1 cellular context compared by ENCODE assay signal in the genomic region with DNA sequence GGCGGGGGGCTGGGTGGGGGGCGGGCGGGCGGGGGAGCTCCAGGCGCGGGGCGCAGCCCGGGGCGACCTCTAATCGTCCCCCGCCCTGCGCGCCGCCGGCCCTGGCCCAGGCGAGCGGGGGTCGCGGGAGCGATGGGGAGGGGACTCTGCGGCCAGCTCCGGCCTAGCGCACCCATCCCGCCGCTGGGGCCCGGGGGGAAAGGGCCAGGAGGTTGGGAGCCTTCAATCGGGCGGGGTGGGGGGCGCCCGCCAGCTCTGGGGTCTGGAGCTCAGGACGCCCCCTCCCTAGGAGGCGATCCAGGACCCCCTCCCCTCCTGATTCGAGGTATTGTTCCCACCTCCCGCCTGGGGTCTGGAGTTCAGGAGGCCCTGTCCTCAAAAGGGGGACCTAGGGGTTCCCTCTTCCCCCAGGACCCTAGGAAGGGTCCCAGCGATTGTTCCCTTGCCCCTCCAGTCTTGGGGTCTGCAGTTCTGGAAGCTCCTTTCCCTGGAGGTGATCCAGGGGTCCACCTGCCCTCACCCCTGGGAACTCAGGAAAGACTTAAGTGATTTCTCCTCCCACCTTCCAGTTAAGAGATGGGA.
TF ChIP-seq lines count a peak whose summit lies in the region.

No MANE protein-coding gene starts in this region.

TF ChIP-seq in GM23338, 12 proteins besides CTCF, POLR2A, EP300 and RAD21:
- TF ChIP-seq, protein P1, sequence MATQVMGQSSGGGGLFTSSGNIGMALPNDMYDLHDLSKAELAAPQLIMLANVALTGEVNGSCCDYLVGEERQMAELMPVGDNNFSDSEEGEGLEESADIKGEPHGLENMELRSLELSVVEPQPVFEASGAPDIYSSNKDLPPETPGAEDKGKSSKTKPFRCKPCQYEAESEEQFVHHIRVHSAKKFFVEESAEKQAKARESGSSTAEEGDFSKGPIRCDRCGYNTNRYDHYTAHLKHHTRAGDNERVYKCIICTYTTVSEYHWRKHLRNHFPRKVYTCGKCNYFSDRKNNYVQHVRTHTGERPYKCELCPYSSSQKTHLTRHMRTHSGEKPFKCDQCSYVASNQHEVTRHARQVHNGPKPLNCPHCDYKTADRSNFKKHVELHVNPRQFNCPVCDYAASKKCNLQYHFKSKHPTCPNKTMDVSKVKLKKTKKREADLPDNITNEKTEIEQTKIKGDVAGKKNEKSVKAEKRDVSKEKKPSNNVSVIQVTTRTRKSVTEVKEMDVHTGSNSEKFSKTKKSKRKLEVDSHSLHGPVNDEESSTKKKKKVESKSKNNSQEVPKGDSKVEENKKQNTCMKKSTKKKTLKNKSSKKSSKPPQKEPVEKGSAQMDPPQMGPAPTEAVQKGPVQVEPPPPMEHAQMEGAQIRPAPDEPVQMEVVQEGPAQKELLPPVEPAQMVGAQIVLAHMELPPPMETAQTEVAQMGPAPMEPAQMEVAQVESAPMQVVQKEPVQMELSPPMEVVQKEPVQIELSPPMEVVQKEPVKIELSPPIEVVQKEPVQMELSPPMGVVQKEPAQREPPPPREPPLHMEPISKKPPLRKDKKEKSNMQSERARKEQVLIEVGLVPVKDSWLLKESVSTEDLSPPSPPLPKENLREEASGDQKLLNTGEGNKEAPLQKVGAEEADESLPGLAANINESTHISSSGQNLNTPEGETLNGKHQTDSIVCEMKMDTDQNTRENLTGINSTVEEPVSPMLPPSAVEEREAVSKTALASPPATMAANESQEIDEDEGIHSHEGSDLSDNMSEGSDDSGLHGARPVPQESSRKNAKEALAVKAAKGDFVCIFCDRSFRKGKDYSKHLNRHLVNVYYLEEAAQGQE (IDR thresholded peaks at IDR 0.05; ENCODE audit: unreplicated experiment): no peak
